Comparison of ENCODE assay signal across 18 cellular contexts in the genomic region with DNA sequence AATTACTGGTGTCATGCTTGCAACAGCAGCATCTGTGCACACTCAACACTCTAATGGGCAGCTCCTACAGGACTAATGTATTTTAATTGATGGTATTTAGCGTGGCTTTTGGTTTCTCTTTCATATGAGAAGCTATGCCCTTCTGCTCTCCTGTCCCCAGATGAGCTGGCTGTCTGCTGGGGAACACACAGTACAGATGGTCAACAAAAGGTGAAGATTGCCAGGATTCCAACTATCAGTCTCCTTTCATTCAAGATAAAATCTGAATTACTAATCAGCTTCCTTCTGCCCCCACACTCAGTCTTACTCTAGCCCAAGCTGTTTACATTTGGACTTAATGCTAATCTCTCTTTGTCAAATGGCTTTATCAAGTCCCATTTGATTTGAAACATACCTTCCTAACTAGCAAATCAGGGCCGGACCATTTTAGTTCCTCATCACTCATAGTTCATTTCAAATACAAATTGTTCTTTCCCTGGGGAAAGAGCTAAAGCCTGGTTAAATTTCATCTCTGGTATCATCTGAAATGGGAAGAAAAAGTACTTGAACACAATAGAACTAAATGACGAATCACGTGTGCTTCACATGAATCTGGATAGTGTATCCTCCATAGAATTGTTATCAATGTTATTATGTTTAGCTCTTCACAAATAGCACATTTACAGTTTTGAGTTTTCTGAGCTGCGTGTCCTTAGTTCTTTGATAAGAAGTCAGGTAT.
DNase-seq lines count a peak whose midpoint lies in the region; ATAC-seq and TF ChIP-seq lines count a peak whose summit lies in the region.
"Had no signal": no experiment of that assay in that cellular context is flagged by ENCODE, and none has a peak within 500 bp of the region (broad histone marks: within the 10 kb centered on the region; RNA-seq: fewer than 3 reads in every experiment).

No MANE protein-coding gene starts in this region.

- no peaks in the 10 kb centered on the region for H3K36me3 ChIP-seq in OCI-LY3 (replicated peaks; ENCODE audit: low read depth, low read length)
- H3K36me3 ChIP-seq: ascending aorta, heart right ventricle, SJSA1, thoracic aorta had no signal

- H3K4me2 ChIP-seq in OCI-LY3 (ENCODE audit: low read length): peak overlapping the region; percentile 74

- peaks cover 2% of the 10 kb centered on the region for H3K9me3 Mint-ChIP-seq in neural crest cell

- H3K4me3 Mint-ChIP-seq in neural crest cell: peak overlapping the region; percentile 23
- H3K4me3 Mint-ChIP-seq: activated CD8-positive, alpha-beta T cell treated with anti-CD3 and anti-CD28 coated beads, Interleukin-2, amount 10 ng/mL, durations not matched to agents 7 days and 5 days; activated T-helper 17 cell treated with anti-CD3 and anti-CD28 coated beads, Interleukin-2, amount 50 U/mL, for 72 hours had no signal

- ATAC-seq in GM19395 (IDR thresholded peaks at IDR 0.05; ENCODE audit: unreplicated experiment) (peak; percentile 56), HG02840 (IDR thresholded peaks at IDR 0.05; ENCODE audit: low FRiP score, unreplicated experiment) (no peak)
- ATAC-seq: activated CD8-positive, alpha-beta T cell treated with anti-CD3 and anti-CD28 coated beads, Interleukin-2, amount 10 ng/mL, durations not matched to agents 7 days and 5 days; activated T-helper 17 cell treated with anti-CD3 and anti-CD28 coated beads, Interleukin-2, amount 50 U/mL, for 72 hours; esophagus mucosa; heart right ventricle had no signal

- TF ChIP-seq CTCF in OCI-LY3 (IDR thresholded peaks at IDR 0.05; ENCODE audit: low read depth, low read length) (no peak), neural crest cell (conservative IDR thresholded peaks at IDR 0.05) (no peak), GM10248 (IDR thresholded peaks at IDR 0.05; ENCODE audit: control extremely low read depth, extremely low read depth, low read depth, missing control alignments) (no peak)

- H3K4me1 ChIP-seq in OCI-LY3 (ENCODE audit: low read length): peaks cover 21% of the 10 kb centered on the region
- H3K4me1 ChIP-seq: ascending aorta, heart right ventricle, SJSA1 had no signal

- no peaks in the 10 kb centered on the region for H3K27me3 Mint-ChIP-seq in neural crest cell (ENCODE audit: low read depth)
- H3K27me3 Mint-ChIP-seq: activated T-helper 17 cell treated with anti-CD3 and anti-CD28 coated beads, Interleukin-2, amount 50 U/mL, for 72 hours had no signal

- no peaks in the 10 kb centered on the region for H3K79me2 ChIP-seq in OCI-LY3 (ENCODE audit: low read length)

- no peaks in the 10 kb centered on the region for H3K9me3 ChIP-seq in OCI-LY3 (ENCODE audit: insufficient read depth, low read length)
- H3K9me3 ChIP-seq: ascending aorta, heart right ventricle, SJSA1, thoracic aorta had no signal

- DNase-seq in NCI-H1417 (lab: John Stamatoyannopoulos, UW) (peak; percentile 61 to 91 (median 62)), neural crest cell (ENCODE audit: low read depth, low spot score) (no peak), GM10248 (ENCODE audit: extremely low spot score) (no peak), HUDEP-2 (lab: John Stamatoyannopoulos, UW; ENCODE audit: unreplicated experiment in 76 of 76) (no peak)
- no peak for DNase-seq in activated effector memory CD4-positive, alpha-beta T cell treated with Interleukin-2 at 50 U/mL for 16 hours
- DNase-seq: activated CD8-positive, alpha-beta T cell treated with anti-CD3 and anti-CD28 coated beads, Interleukin-2, amount 10 ng/mL, durations not matched to agents 7 days and 5 days; cortex of kidney; EL; heart right ventricle; kidney glomerular epithelial cell had no signal

- H4K20me1 ChIP-seq in OCI-LY3 (ENCODE audit: insufficient read depth, low read length): no peaks in the 10 kb centered on the region

- H3K4me3 ChIP-seq in OCI-LY3 (ENCODE audit: low read length): peak overlapping the region; percentile 57
- H3K4me3 ChIP-seq: ascending aorta, heart right ventricle, SJSA1, thoracic aorta had no signal

- CTCF ChIA-PET in GM10248 (lab: Yijun Ruan, JAX): interaction anchor here (1.5 to 2.3 kb wide), 2 partner anchors 11 to 13 kb away, joined by 3 to 9 read pairs; no protein-coding TSS in a partner anchor

- H3K4me1 Mint-ChIP-seq in neural crest cell: peaks cover 34% of the 10 kb centered on the region
- H3K4me1 Mint-ChIP-seq: activated T-helper 17 cell treated with anti-CD3 and anti-CD28 coated beads, Interleukin-2, amount 50 U/mL, for 72 hours had no signal

- H3K27ac ChIP-seq in OCI-LY3 (ENCODE audit: low read length): peak overlapping the region; percentile 27; the same call in 1 of the 2 replicates
- H3K27ac ChIP-seq: ascending aorta, heart right ventricle, SJSA1, thoracic aorta had no signal

- no peaks in the 10 kb centered on the region for H3K27me3 ChIP-seq in OCI-LY3 (ENCODE audit: low read depth, low read length)
- H3K27me3 ChIP-seq: ascending aorta, heart right ventricle, SJSA1 had no signal

- H3K9ac ChIP-seq in OCI-LY3 (ENCODE audit: low read length): peak overlapping the region; percentile 40

- peaks cover 4% of the 10 kb centered on the region for H3K36me3 Mint-ChIP-seq in neural crest cell (ENCODE audit: low read depth)

- peak overlapping the region; percentile 98 for H2AFZ ChIP-seq in OCI-LY3 (ENCODE audit: low read depth, low read length)

- POLR2A ChIA-PET in GM10248 (lab: Yijun Ruan, JAX): no interaction called here

- H3K27ac Mint-ChIP-seq in neural crest cell (ENCODE audit: unreplicated experiment): peak overlapping the region; percentile 0
- H3K27ac Mint-ChIP-seq: activated CD8-positive, alpha-beta T cell treated with anti-CD3 and anti-CD28 coated beads, Interleukin-2, amount 10 ng/mL, durations not matched to agents 7 days and 5 days; activated T-helper 17 cell treated with anti-CD3 and anti-CD28 coated beads, Interleukin-2, amount 50 U/mL, for 72 hours had no signal

Comparison
In these comparisons a context has a peak if more than half of its experiments do, and no peak if none do; other contexts are left out.
1. DNase-seq: peak in NCI-H1417 (3 of 3); none in neural crest cell (single experiment), GM10248 (single experiment), HUDEP-2 (0 of 76) and activated effector memory CD4-positive, alpha-beta T cell treated with Interleukin-2 at 50 U/mL for 16 hours (single experiment).